In the genomic region with DNA sequence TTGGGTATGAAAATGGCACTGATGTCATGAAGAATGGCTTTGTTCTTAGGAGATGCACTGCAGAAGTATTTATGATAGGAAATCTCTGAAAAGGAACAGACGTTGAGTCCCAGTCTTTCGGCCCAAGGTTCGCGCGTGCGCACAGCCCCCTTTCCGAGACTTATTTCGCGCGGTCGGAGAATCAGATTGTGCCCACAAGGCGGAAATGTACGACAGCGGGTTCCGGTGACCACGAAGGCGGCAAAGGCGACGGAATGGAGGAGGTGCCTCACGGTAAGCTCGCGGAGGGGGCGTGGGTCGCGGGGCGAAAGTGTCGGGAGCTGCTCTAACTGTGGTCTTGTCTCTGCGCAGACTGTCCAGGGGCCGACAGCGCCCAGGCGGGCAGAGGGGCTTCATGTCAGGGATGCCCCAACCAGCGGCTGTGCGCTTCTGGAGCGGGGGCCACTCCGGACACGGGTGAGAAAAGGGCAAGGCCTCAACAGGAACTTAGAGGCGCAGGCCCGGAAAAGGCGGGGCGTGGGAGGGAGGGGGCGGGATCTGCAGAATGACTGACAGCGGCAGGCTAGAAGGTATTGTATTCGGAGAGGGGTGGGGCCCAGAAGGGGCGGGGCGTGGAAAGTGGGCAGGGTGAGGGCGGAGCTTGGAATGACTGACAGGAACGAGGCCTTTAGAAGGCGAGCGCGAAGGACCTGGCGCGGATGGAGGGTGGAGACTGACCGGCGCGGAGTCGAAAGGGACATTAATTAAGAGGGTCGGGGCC, we compare ENCODE assay signal across 8 cellular contexts. TPM values are rescaled to one million over a fixed set of nuclear protein-coding genes. Genes with fewer than 3 reads are reported as not detected.
DNase-seq lines count a peak whose midpoint lies in the region; ATAC-seq, FAIRE-seq and TF ChIP-seq lines count a peak whose summit lies in the region.

A gene (plus strand): TSS at position 233 of the 760 bp plus-strand sequence. CDS start 22 bp downstream, at position 255.

- peaks cover 0 to 12% (median 0%) of the 10 kb centered on the region in 11 experiments; a peak in 2 of 22 replicates for H4K20me1 ChIP-seq in BLaER1 treated with 17β-estradiol and CSF1 and Interleukin-3, amounts not matched to agents 10 nM and 100 nM
- H4K20me1 ChIP-seq in HepG2 (ENCODE audit: insufficient read depth, low read length) = no peaks in the 10 kb centered on the region

- H3K27me3 ChIP-seq in BLaER1 treated with 17β-estradiol and CSF1 and Interleukin-3, amounts not matched to agents 10 nM and 100 nM = no peaks in the 10 kb centered on the region
- H3K27me3 ChIP-seq in HepG2 (ENCODE audit: control insufficient read depth in 1 of 2, insufficient read depth in 2 of 2, low read length in 2 of 2) = no peaks in the 10 kb centered on the region; a peak in 1 of 5 replicates

- TF ChIP-seq CTCF in HepG2 (CRISPR knock-in tag; IDR thresholded peaks at IDR 0.05) = peak; percentile 33

- BruUV-seq in HepG2 (replicated peaks; lab: Mats Ljungman, UMichigan) = TSS peak; percentile 88

- WGBS in HepG2 (ENCODE audit: low lambda C conversion rate) = under 1% methylated on average over 57 of the region's 57 CpGs

- H3K79me2 ChIP-seq in HepG2 (ENCODE audit: insufficient read depth, low read length) = no peaks in the 10 kb centered on the region

- DNase-seq in NCI-H748 treated with DMSO at 0.1 percent for 48 hours (lab: John Stamatoyannopoulos, UW) = peak; percentile 91
- peak; percentile 100 for DNase-seq in activated CD4-positive, alpha-beta T cell treated with anti-CD3 and anti-CD28 coated beads, Interleukin-2, amount 50 U/mL, for 4 hours
- peak; percentile 99 for DNase-seq in dermis blood vessel endothelial cell
- DNase-seq in HepG2 (ENCODE audit: low spot score) = peak; percentile 98
- DNase-seq in stimulated activated CD4-positive, alpha-beta T cell treated with anti-CD3 and anti-CD28 coated beads, Interleukin-4, amount 100 ng/mL, for 1 hour = peak; percentile 99

- CTCF ChIA-PET in HepG2 (lab: Yijun Ruan, JAX; ENCODE audit: low intra/inter-chr PET ratio, low total read pairs) = no interaction called here

- peak within 1 kb of the TSS; percentile 55 to 75 (median 64) for H3K4me3 ChIP-seq in BLaER1 treated with 17β-estradiol and CSF1 and Interleukin-3, amounts not matched to agents 10 nM and 100 nM
- H3K4me3 ChIP-seq in HepG2 (replicated peaks in 1 of 3; ENCODE audit: insufficient read depth in 1 of 3, low read depth in 2 of 3, low read length in 3 of 3) = peak within 1 kb of the TSS; percentile 71 to 77 (median 74)

- H3K9ac ChIP-seq in BLaER1 treated with 17β-estradiol and CSF1 and Interleukin-3, amounts not matched to agents 10 nM and 100 nM = peak within 1 kb of the TSS; percentile 88 to 98 (median 95)
- peak within 1 kb of the TSS; percentile 95 for H3K9ac ChIP-seq in HepG2 (ENCODE audit: insufficient read depth, low read depth, low read length)

- peak; percentile 90 to 97 for TF ChIP-seq POLR2A in HepG2 (IDR thresholded peaks at IDR 0.05; ENCODE audit: insufficient read depth in 1 of 2, low read depth in 2 of 2, low read length in 2 of 2)

- POLR2A ChIA-PET in HepG2 (lab: Yijun Ruan, JAX) = interaction anchor here (0.5 to 2.2 kb wide), 64 partner anchors 10 to 1930 kb away, joined by 3 to 31 read pairs (median 4); a partner anchor contains a TSS

- peaks cover 65 to 89% (median 71%) of the 10 kb centered on the region in 10 experiments for H3K4me1 ChIP-seq in BLaER1 treated with 17β-estradiol and CSF1 and Interleukin-3, amounts not matched to agents 10 nM and 100 nM
- H3K4me1 ChIP-seq in HepG2 (ENCODE audit: insufficient read depth, low read length) = peaks cover 31% of the 10 kb centered on the region

- ATAC-seq in GM19351 (IDR thresholded peaks at IDR 0.05; ENCODE audit: unreplicated experiment) (peak; percentile 83), HG03521 (IDR thresholded peaks at IDR 0.05; ENCODE audit: unreplicated experiment) (peak; percentile 77), HepG2 (peak; percentile 96)

- H3K36me3 ChIP-seq in BLaER1 treated with 17β-estradiol and CSF1 and Interleukin-3, amounts not matched to agents 10 nM and 100 nM = peaks cover 13 to 35% (median 28%) of the 10 kb centered on the region in 11 experiments
- peaks cover 3 to 15% of the 10 kb centered on the region in 2 experiments for H3K36me3 ChIP-seq in HepG2 (replicated peaks in 1 of 2; ENCODE audit: control insufficient read depth in 1 of 2, insufficient read depth in 2 of 2, low read length in 2 of 2)

- TF ChIP-seq EP300 in HepG2 (IDR thresholded peaks at IDR 0.05; ENCODE audit: low read depth in 2 of 2, low read length in 2 of 2) (peak in 1 of 2 experiments; percentile 61; a peak in 2 of 4 replicates), HepG2 (CRISPR knock-in tag; IDR thresholded peaks at IDR 0.05; ENCODE audit: borderline replicate concordance) (peak; percentile 76)

- H3K9me3 ChIP-seq in BLaER1 treated with 17β-estradiol and CSF1 and Interleukin-3, amounts not matched to agents 10 nM and 100 nM (replicated peaks in 1 of 11) = no peaks in the 10 kb centered on the region
- H3K9me3 ChIP-seq in HepG2 (ENCODE audit: low read length) = no peaks in the 10 kb centered on the region

- H2AFZ ChIP-seq in HepG2 (ENCODE audit: low read length) = peak within 1 kb of the TSS; percentile 69

- intact Hi-C loops in HepG2 (cut with micrococcal nuclease; ENCODE audit: unreplicated experiment) = loop anchor here (1.0 kb wide), 1 partner anchor 175 kb away; no protein-coding TSS in a partner anchor

- peak; percentile 80 for FAIRE-seq in HepG2 (lab: Jason Lieb, UNC)

- peak within 1 kb of the TSS; percentile 71 to 97 (median 92) for H3K4me2 ChIP-seq in BLaER1 treated with 17β-estradiol and CSF1 and Interleukin-3, amounts not matched to agents 10 nM and 100 nM
- peak within 1 kb of the TSS; percentile 97 for H3K4me2 ChIP-seq in HepG2 (ENCODE audit: low read depth, low read length)

- in situ Hi-C loops in HepG2 (cut with HindIII; ENCODE audit: extremely low pct_ligation_motif_present, low pct_unique_long_range_greater_than_20kb) = loop anchor here (5.0 kb wide), 1 partner anchor 179 kb away; no protein-coding TSS in a partner anchor

- peak; percentile 73; the same call in 1 of the 2 replicates for TF ChIP-seq RAD21 in HepG2 (CRISPR knock-in tag; IDR thresholded peaks at IDR 0.05)

- H3K27ac ChIP-seq in BLaER1 treated with 17β-estradiol and CSF1 and Interleukin-3, amounts not matched to agents 10 nM and 100 nM = peak within 1 kb of the TSS; percentile 88 to 99 (median 97)
- peak within 1 kb of the TSS; percentile 94 for H3K27ac ChIP-seq in HepG2 (ENCODE audit: extremely low read length, insufficient read depth, low read length)

TF ChIP-seq in HepG2, 621 proteins besides CTCF, POLR2A, EP300 and RAD21 (continues in another document):
- TF ChIP-seq ZNF562 (CRISPR knock-in tag; IDR thresholded peaks at IDR 0.05; ENCODE audit: borderline replicate concordance) = no peak
- TF ChIP-seq ARHGAP35 (CRISPR knock-in tag; IDR thresholded peaks at IDR 0.05; ENCODE audit: borderline replicate concordance) = peak; percentile 96; the same call in 1 of the 2 replicates
- TF ChIP-seq RCOR2 (CRISPR knock-in tag; IDR thresholded peaks at IDR 0.05) = 0 out of 2 replicates have a peak, but pooled peaks have one; percentile 35

RNA-seq across cellular contexts. Expression of the gene that starts here (rescaled TPM):
- total RNA-seq in dermis blood vessel endothelial cell (34.4 and 42.4 TPM in 2 replicates), HepG2 (2016; rRNA removed; fragmentation: Illumina TruSeq; extraction: Trizol) (70.4 and 85.8 TPM in 2 replicates)
- total RNA-seq in HepG2 (2016; cell fraction: cytosol; rRNA removed; fragmentation: Illumina TruSeq; extraction: Trizol; ENCODE audit: low read depth) = 16.4 and 18.5 TPM in 2 replicates
- 72.4 and 82.8 TPM in 2 replicates for total RNA-seq in HepG2 (2016; cell fraction: insoluble cytoplasmic fraction; rRNA removed; fragmentation: Illumina TruSeq; extraction: Trizol)
- total RNA-seq in HepG2 (2016; cell fraction: membrane; rRNA removed; fragmentation: Illumina TruSeq; extraction: Trizol) = 22.6 and 30.6 TPM in 2 replicates
- total RNA-seq in HepG2 (2016; cell fraction: nucleus; rRNA removed; fragmentation: Illumina TruSeq; extraction: Trizol) = 19.6 and 33.1 TPM in 2 replicates
- polyA plus RNA-seq in HepG2 (2011; rRNA removed) = 53.5 and 53.9 TPM in 2 replicates
- polyA plus RNA-seq in HepG2 (2011; cell fraction: cytosol; rRNA removed) = 62.7 and 64.9 TPM in 2 replicates
- polyA plus RNA-seq in HepG2 (2011; cell fraction: nucleus; rRNA removed) = 24.6 and 28.0 TPM in 2 replicates
- polyA plus RNA-seq in HepG2 (2012) = 50.9 and 51.9 TPM in 2 replicates
- 11.7 and 13.3 TPM in 2 replicates for polyA plus RNA-seq in HepG2 (2016; cell fraction: cytosol; fragmentation: Illumina TruSeq; extraction: Trizol; ENCODE audit: low read depth)
- 83.5 and 86.0 TPM in 2 replicates for polyA plus RNA-seq in HepG2 (2016; cell fraction: insoluble cytoplasmic fraction; fragmentation: Illumina TruSeq; extraction: Trizol; ENCODE audit: low read depth)
- polyA plus RNA-seq in HepG2 (2016; cell fraction: membrane; fragmentation: Illumina TruSeq; extraction: Trizol; ENCODE audit: low read depth) = 23.4 and 24.0 TPM in 2 replicates
- 45.2 and 55.4 TPM in 2 replicates for polyA plus RNA-seq in HepG2 (2016; cell fraction: nucleus; fragmentation: Illumina TruSeq; extraction: Trizol; ENCODE audit: insufficient read depth, low read depth)
- 26.5 and 26.6 TPM in 2 replicates for polyA minus RNA-seq in HepG2 (2011; rRNA and poly(A)+ RNA removed; ENCODE audit: low replicate concordance)
- polyA minus RNA-seq in HepG2 (2011; cell fraction: cytosol; rRNA and poly(A)+ RNA removed) = 21.1 and 23.4 TPM in 2 replicates
- polyA minus RNA-seq in HepG2 (2011; cell fraction: nucleus; rRNA and poly(A)+ RNA removed) = 14.0 and 17.6 TPM in 2 replicates

Comparison
In these comparisons a context has a peak if more than half of its experiments do, and no peak if none do; other contexts are left out.
1. Peak in every context shown above with its lines: DNase-seq, ATAC-seq, H3K4me3 ChIP-seq and H3K27ac ChIP-seq.